In genomic region chrX:11381464-11381863, GRCh38 we compare ENCODE assay signal across 8 cellular contexts.
DNase-seq lines count a peak whose midpoint lies in the region; ATAC-seq lines count a peak whose summit lies in the region.

No MANE protein-coding gene starts in this region.

- no peaks in the 10 kb centered on the region for H3K9me3 Mint-ChIP-seq in memory B cell

- no peak overlapping the region for H3K4me3 Mint-ChIP-seq in memory B cell

- peaks cover 10% of the 10 kb centered on the region for H3K4me1 Mint-ChIP-seq in memory B cell

- ATAC-seq in GM18870 (IDR thresholded peaks at IDR 0.05; ENCODE audit: unreplicated experiment): peak; percentile 91
- peak; percentile 93 for ATAC-seq in HG03103 (IDR thresholded peaks at IDR 0.05; ENCODE audit: low read depth, unreplicated experiment)
- peak; percentile 98 for ATAC-seq in memory B cell (ENCODE audit: low read depth)

- DNase-seq in D341Med (ENCODE audit: low spot score): peak; percentile 15
- peak; percentile 79 for DNase-seq in NCI-H82 (lab: John Stamatoyannopoulos, UW)
- peak; percentile 74 for DNase-seq in dermis blood vessel endothelial cell
- DNase-seq in memory B cell (ENCODE audit: low spot score in 2 of 2): peak; percentile 27 to 41
- DNase-seq in activated CD8-positive, alpha-beta memory T cell treated with anti-CD3 and anti-CD28 coated beads, Interleukin-2, amount 50 U/mL, for 4 hours: no peak
- DNase-seq in stimulated activated CD4-positive, alpha-beta T cell treated with anti-CD3 and anti-CD28 coated beads, Interleukin-1b, Interleukin-23, amount 100 ng/mL, for 48 hours: no peak

- H3K36me3 Mint-ChIP-seq in memory B cell: peaks cover 6% of the 10 kb centered on the region

- peak overlapping the region; percentile 89 for H3K27ac Mint-ChIP-seq in memory B cell

- H3K27me3 Mint-ChIP-seq in memory B cell: no peaks in the 10 kb centered on the region

Comparison
In these comparisons a context has a peak if more than half of its experiments do, and no peak if none do; other contexts are left out.
1. DNase-seq: peak in D341Med (single experiment), NCI-H82 (single experiment), dermis blood vessel endothelial cell (single experiment) and memory B cell (2 of 2); none in activated CD8-positive, alpha-beta memory T cell treated with anti-CD3 and anti-CD28 coated beads, Interleukin-2, amount 50 U/mL, for 4 hours (single experiment) and stimulated activated CD4-positive, alpha-beta T cell treated with anti-CD3 and anti-CD28 coated beads, Interleukin-1b, Interleukin-23, amount 100 ng/mL, for 48 hours (single experiment).
2. Peak in every context shown above with its lines, with median percentiles within 50 percentile points of each other: ATAC-seq.